Comparison of ENCODE assay signal across 1 cellular context in the genomic region with DNA sequence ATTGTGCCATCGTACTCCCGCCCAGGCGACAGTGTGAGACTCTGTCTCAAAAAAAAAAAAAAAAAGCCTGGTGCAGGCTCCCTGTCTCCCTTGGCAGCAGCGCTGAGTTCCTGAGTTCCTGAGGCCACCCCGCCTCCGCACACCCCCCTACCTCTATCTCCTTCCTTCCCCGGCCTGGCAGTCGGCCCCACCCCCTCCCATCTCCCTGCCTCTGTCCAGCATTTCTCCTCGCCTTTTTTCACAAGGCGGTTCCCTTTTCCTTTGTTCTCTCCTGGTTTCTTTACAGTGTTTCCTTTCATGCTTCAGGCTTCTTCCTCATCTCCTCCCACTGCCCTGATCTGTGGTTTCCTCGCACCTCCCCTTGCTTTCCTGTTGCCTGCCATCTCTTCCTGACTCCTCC.
TF ChIP-seq lines count a peak whose summit lies in the region.

No MANE protein-coding gene starts in this region.

TF ChIP-seq in GM12878, 131 proteins besides CTCF, POLR2A, EP300 and RAD21:
- TF ChIP-seq ZNF217 (IDR thresholded peaks at IDR 0.05), result no peak
- TF ChIP-seq, protein P1, sequence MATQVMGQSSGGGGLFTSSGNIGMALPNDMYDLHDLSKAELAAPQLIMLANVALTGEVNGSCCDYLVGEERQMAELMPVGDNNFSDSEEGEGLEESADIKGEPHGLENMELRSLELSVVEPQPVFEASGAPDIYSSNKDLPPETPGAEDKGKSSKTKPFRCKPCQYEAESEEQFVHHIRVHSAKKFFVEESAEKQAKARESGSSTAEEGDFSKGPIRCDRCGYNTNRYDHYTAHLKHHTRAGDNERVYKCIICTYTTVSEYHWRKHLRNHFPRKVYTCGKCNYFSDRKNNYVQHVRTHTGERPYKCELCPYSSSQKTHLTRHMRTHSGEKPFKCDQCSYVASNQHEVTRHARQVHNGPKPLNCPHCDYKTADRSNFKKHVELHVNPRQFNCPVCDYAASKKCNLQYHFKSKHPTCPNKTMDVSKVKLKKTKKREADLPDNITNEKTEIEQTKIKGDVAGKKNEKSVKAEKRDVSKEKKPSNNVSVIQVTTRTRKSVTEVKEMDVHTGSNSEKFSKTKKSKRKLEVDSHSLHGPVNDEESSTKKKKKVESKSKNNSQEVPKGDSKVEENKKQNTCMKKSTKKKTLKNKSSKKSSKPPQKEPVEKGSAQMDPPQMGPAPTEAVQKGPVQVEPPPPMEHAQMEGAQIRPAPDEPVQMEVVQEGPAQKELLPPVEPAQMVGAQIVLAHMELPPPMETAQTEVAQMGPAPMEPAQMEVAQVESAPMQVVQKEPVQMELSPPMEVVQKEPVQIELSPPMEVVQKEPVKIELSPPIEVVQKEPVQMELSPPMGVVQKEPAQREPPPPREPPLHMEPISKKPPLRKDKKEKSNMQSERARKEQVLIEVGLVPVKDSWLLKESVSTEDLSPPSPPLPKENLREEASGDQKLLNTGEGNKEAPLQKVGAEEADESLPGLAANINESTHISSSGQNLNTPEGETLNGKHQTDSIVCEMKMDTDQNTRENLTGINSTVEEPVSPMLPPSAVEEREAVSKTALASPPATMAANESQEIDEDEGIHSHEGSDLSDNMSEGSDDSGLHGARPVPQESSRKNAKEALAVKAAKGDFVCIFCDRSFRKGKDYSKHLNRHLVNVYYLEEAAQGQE (IDR thresholded peaks at IDR 0.05; ENCODE audit: low read depth, low read length), result peak; percentile 62; the same call in 1 of the 2 replicates
- TF ChIP-seq, protein P2, sequence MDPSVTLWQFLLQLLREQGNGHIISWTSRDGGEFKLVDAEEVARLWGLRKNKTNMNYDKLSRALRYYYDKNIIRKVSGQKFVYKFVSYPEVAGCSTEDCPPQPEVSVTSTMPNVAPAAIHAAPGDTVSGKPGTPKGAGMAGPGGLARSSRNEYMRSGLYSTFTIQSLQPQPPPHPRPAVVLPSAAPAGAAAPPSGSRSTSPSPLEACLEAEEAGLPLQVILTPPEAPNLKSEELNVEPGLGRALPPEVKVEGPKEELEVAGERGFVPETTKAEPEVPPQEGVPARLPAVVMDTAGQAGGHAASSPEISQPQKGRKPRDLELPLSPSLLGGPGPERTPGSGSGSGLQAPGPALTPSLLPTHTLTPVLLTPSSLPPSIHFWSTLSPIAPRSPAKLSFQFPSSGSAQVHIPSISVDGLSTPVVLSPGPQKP (IDR thresholded peaks at IDR 0.05; ENCODE audit: low read depth, low read length), result no peak
